11 cellular contexts compared by ENCODE assay signal in the genomic region with DNA sequence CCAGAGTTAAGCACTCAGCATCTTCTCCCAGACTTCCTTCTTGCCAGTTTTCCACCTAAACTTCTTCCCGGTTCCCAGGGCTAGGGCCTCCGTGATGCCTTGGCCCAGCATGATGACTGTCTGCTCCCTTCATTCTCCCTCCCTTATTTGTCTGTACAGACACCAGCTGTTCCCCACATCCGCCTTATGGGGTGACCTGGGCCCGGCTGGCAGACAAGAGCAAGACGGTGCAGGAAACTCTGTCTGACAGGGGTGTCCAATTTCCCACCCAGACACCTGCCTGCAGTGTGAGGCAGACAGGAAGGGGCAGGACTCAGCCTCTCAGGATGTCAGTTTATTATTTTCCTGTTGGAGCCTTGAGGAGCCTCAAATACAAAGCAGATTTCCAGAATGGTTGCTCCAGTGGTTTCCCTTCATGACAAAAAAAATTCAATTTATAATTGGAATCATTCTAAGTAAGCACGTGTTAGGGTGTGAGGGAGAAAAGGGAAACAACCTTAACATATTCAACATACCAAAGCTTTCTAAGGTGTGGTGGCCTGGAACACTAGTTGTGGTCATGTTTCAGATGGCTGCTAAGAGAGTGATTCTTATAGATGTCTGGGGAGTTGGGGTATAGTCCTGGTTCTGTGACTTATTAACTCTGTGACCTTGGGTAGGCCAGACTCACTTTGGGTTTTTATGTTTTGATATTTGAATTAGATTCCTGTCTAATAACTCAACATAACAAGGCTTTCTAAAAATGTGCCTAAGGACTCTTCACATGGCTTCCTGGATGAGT.
A peak's percentile ranks its signal among the peaks of the same experiment; 100 is the strongest.
DNase-seq lines count a peak whose midpoint lies in the region; ATAC-seq and TF ChIP-seq lines count a peak whose summit lies in the region.
"Had no signal": no experiment of that assay in that cellular context is flagged by ENCODE, and none has a peak within 500 bp of the region (broad histone marks: within the 10 kb centered on the region; RNA-seq: fewer than 3 reads in every experiment).

No MANE protein-coding gene starts in this region.

- TF ChIP-seq CTCF in heart left ventricle (IDR thresholded peaks at IDR 0.05): no peak

- in situ Hi-C loops in Caki2 (cut with HindIII; ENCODE audit: low pct_unique_long_range_greater_than_20kb, low sequenced_read_pairs): no loop called here

- H3K9me3 ChIP-seq in heart left ventricle: no peaks in the 10 kb centered on the region

- no peaks in the 10 kb centered on the region for H3K36me3 ChIP-seq in heart left ventricle

- H3K4me3 ChIP-seq in heart left ventricle: no peak overlapping the region

- H3K4me1 ChIP-seq in heart left ventricle: no peaks in the 10 kb centered on the region

- no peaks in the 10 kb centered on the region for H3K27me3 ChIP-seq in heart left ventricle

- WGBS in heart left ventricle, 4 donors: 46 to 59% (median 56%) methylated on average over 6 of the region's 6 CpGs

- H3K27ac ChIP-seq in heart left ventricle: no peak overlapping the region

- intact Hi-C loops in cardiac septum (cut with DNase I) (no loop called here), heart left ventricle (cut with DNase I) (no loop called here)

- ATAC-seq in GM21447 (IDR thresholded peaks at IDR 0.05; ENCODE audit: unreplicated experiment) (peak; percentile 55), HG03159 (IDR thresholded peaks at IDR 0.05; ENCODE audit: unreplicated experiment) (peak; percentile 53), HG03457 (IDR thresholded peaks at IDR 0.05; ENCODE audit: unreplicated experiment) (no peak), GM18858 (IDR thresholded peaks at IDR 0.05; ENCODE audit: unreplicated experiment) (no peak), heart left ventricle (no peak)

- TF ChIP-seq POLR2A in heart left ventricle (IDR thresholded peaks at IDR 0.05): no peak

- DNase-seq in Caki2 (ENCODE audit: low read depth) (peak; percentile 90), dermis blood vessel endothelial cell (peak; percentile 7), cardiac septum (ENCODE audit: low spot score) (no peak), heart left ventricle (no peak)
- DNase-seq: activated T-cell treated with anti-CD3 and anti-CD28 coated beads, Interleukin-2, amount 50 U/mL, for 24 hours; hippocampal formation; NCI-H345 had no signal

Comparison
In these comparisons a context has a peak if more than half of its experiments do, and no peak if none do; other contexts are left out.
1. DNase-seq: peak in Caki2 (single experiment) and dermis blood vessel endothelial cell (single experiment); none in cardiac septum (single experiment) and heart left ventricle (0 of 5).
2. ATAC-seq: peak in GM21447 (single experiment) and HG03159 (single experiment); none in HG03457 (single experiment), GM18858 (single experiment) and heart left ventricle (0 of 4).